In the genomic region with DNA sequence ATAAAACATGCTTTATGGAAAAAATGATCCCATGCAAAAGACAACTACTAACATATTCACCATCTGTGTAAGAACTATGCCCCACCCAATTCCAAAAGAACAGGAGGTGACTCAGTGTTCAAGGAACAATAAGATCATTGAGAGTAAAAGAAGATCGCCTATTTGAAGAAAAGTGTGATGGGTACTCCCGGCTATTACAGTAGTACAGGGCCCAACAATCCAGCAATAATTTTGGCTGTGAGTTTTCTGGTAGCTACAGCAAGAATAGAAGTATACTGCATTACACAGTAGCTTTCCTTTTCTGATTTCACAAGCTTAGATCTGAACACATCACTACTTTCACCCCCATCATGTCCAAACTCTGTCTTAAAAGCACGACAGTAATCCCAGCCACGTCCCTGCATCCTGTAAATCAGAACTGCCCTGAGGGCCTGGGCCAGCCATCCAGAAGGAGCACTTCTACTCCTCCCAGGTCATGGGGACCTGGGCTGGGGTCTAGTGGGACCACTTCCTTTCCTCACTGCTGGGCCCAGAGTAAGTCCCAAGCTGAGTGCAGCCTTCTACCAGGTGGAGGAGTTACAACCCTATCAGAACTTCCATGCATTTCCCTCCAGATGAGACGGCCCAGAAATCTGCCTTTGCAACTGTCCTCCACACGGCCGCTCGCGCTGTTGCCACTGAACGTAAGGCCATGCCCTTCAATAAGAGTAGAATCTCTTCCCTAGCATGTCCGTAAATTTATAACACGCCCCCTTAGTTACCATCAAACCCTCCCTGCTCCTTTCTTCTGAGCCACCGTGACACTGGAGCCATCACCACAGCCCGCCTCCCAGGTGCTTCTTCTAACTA, we compare ENCODE assay signal across 8 cellular contexts. TPM values are rescaled to one million over a fixed set of nuclear protein-coding genes. Genes with fewer than 3 reads are reported as not detected.
DNase-seq lines count a peak whose midpoint lies in the region; ATAC-seq, FAIRE-seq and TF ChIP-seq lines count a peak whose summit lies in the region.

No MANE protein-coding gene starts in this region.

- no peak overlapping the region for H3K56ac ChIP-seq in H1 (replicated peaks; ENCODE audit: insufficient read length, low read depth, low read length)

- H2BK5ac ChIP-seq in H1 (ENCODE audit: low read depth, low read length) = no peak overlapping the region

- no peaks in the 10 kb centered on the region for H3K9me3 ChIP-seq in Peyer's patch
- H3K9me3 ChIP-seq in H1 (ENCODE audit: insufficient read depth in 2 of 2, low read depth in 1 of 2, low read length in 1 of 2) = no peaks in the 10 kb centered on the region
- no peaks in the 10 kb centered on the region for H3K9me3 ChIP-seq in neutrophil

- 84% methylated on average over 14 of the region's 14 CpGs; no CpG with 5 or more reads in 1 of the 2 experiments for WGBS in H1 (ENCODE audit: extremely low coverage in 1 of 2, insufficient coverage in 1 of 2, insufficient read length in 1 of 2, insufficient replicate concordance in 2 of 2, low coverage in 1 of 2, low lambda C conversion rate in 2 of 2, missing lambda C conversion rate in 1 of 2), 2 experiments

- no peak for FAIRE-seq in H1 (lab: Jason Lieb, UNC)

- H3K27me3 ChIP-seq in Peyer's patch (no peaks in the 10 kb centered on the region), H1 (replicated peaks in 1 of 4; ENCODE audit: control insufficient read depth in 3 of 4, extremely low read depth in 1 of 4, insufficient read depth in 3 of 4, low read length in 3 of 4) (no peaks in the 10 kb centered on the region), neutrophil (no peaks in the 10 kb centered on the region)

- peaks cover 10 to 98% of the 10 kb centered on the region in 2 experiments for H3K79me2 ChIP-seq in H1 (ENCODE audit: control insufficient read depth in 1 of 2, insufficient read depth in 2 of 2, low read length in 2 of 2)

- no peak overlapping the region for H3K9ac ChIP-seq in H1 (replicated peaks in 1 of 4; ENCODE audit: extremely low read depth in 1 of 4, low read depth in 3 of 4, low read length in 3 of 4)

- TF ChIP-seq EP300 in H1 (IDR thresholded peaks at IDR 0.05; ENCODE audit: borderline replicate concordance in 1 of 2, low read depth in 2 of 2, low read length in 2 of 2) = no peak

- H2BK15ac ChIP-seq in H1 (ENCODE audit: low read length) = 0 out of 2 replicates have a peak overlapping the region, but pooled peaks have one; percentile 32

- no peak for TF ChIP-seq POLR2A in Peyer's patch (IDR thresholded peaks at IDR 0.05)
- no peak for TF ChIP-seq POLR2A in H1 (IDR thresholded peaks at IDR 0.05; ENCODE audit: control extremely low read depth in 1 of 2, low read depth in 2 of 2, low read length in 2 of 2)

- H3K4me3 ChIP-seq in Peyer's patch (no peak overlapping the region), H1 (ENCODE audit: extremely low read depth in 1 of 4, insufficient read depth in 2 of 4, low read depth in 3 of 4, low read length in 4 of 4) (no peak overlapping the region), neutrophil (ENCODE audit: low read depth in 1 of 2, low read length in 1 of 2) (no peak overlapping the region)

- H2AK5ac ChIP-seq in H1 (ENCODE audit: low read depth, low read length) = no peak overlapping the region

- peaks cover 1% of the 10 kb centered on the region; the same call in 1 of the 2 replicates for H3K79me1 ChIP-seq in H1 (ENCODE audit: low read depth, low read length)

- no peak overlapping the region for H2BK120ac ChIP-seq in H1 (replicated peaks; ENCODE audit: low read depth, low read length)

- no peak for TF ChIP-seq RAD21 in H1 (IDR thresholded peaks at IDR 0.05 in 1 of 2, conservative IDR thresholded peaks at IDR 0.05 in 1 of 2; ENCODE audit: low read depth in 2 of 2, low read length in 2 of 2)

- DNase-seq in GM03348 (ENCODE audit: low spot score) (peak; percentile 68), Peyer's patch (no peak), H1 (ENCODE audit: low read depth in 1 of 2, low spot score in 2 of 2) (peak in 1 of 2 experiments; percentile 44), NCI-H2196 (lab: John Stamatoyannopoulos, UW; ENCODE audit: unreplicated experiment) (no peak)

- POLR2A ChIA-PET in H1 (lab: Charles Lee; ENCODE audit: partially characterized antibody) = no interaction called here

- H4K8ac ChIP-seq in H1 (ENCODE audit: extremely low read depth, insufficient read depth, low read length) = no peak overlapping the region

- CTCF ChIA-PET in H1 (lab: Charles Lee; ENCODE audit: partially characterized antibody) = interaction anchor here (0.7 to 1.7 kb wide), 2 partner anchors 10 to 88 kb away, joined by 3 to 4 read pairs; no protein-coding TSS in a partner anchor

- H2BK20ac ChIP-seq in H1 (ENCODE audit: low read length) = peak overlapping the region; percentile 49; the same call in 1 of the 2 replicates

- peak overlapping the region; percentile 44 to 98 (median 67) for H3K27ac ChIP-seq in Peyer's patch
- no peak overlapping the region for H3K27ac ChIP-seq in H1 (ENCODE audit: low read depth, low read length)
- peak overlapping the region; percentile 50 for H3K27ac ChIP-seq in neutrophil

- no peak overlapping the region for H2AFZ ChIP-seq in H1 (ENCODE audit: low read length)

- no peak overlapping the region for H3K4ac ChIP-seq in H1 (replicated peaks; ENCODE audit: insufficient read length, low read depth, low read length)

- no peak for ATAC-seq in GM21381 (IDR thresholded peaks at IDR 0.05; ENCODE audit: unreplicated experiment)
- no peak for ATAC-seq in HG02840 (IDR thresholded peaks at IDR 0.05; ENCODE audit: low FRiP score, unreplicated experiment)
- ATAC-seq in HG03521 (IDR thresholded peaks at IDR 0.05; ENCODE audit: unreplicated experiment) = no peak

- no peak overlapping the region for H4K5ac ChIP-seq in H1 (ENCODE audit: insufficient read length, low read depth, low read length)

- H3K4me2 ChIP-seq in H1 (ENCODE audit: insufficient read depth in 1 of 2, low read depth in 2 of 2, low read length in 2 of 2) = no peak overlapping the region

- no peaks in the 10 kb centered on the region for H3K36me3 ChIP-seq in Peyer's patch
- no peaks in the 10 kb centered on the region for H3K36me3 ChIP-seq in H1 (ENCODE audit: control insufficient read depth in 2 of 4, insufficient read depth in 4 of 4, low read length in 3 of 4)
- no peaks in the 10 kb centered on the region for H3K36me3 ChIP-seq in neutrophil

- peaks cover 0 to 81% (median 13%) of the 10 kb centered on the region in 4 donors for H3K4me1 ChIP-seq in Peyer's patch
- H3K4me1 ChIP-seq in H1 (replicated peaks in 1 of 4; ENCODE audit: control insufficient read depth in 3 of 4, insufficient read depth in 4 of 4, low read length in 3 of 4) = peaks cover 5 to 10% (median 7%) of the 10 kb centered on the region in 4 experiments
- H3K4me1 ChIP-seq in neutrophil (ENCODE audit: control insufficient read depth in 1 of 2, insufficient read depth in 1 of 2, low read depth in 1 of 2, low read length in 1 of 2) = peaks cover 32 to 36% of the 10 kb centered on the region in 2 experiments

- H3K14ac ChIP-seq in H1 (ENCODE audit: insufficient read length) = no peak overlapping the region

- no peaks in the 10 kb centered on the region for H3K23me2 ChIP-seq in H1 (ENCODE audit: low read depth, low read length)

- no peak overlapping the region for H2BK12ac ChIP-seq in H1 (ENCODE audit: low read depth, low read length)

- no peak overlapping the region for H3K18ac ChIP-seq in H1 (ENCODE audit: extremely low read depth, low read length)

- peaks cover 3 to 5% of the 10 kb centered on the region in 2 experiments for H4K20me1 ChIP-seq in H1 (replicated peaks in 1 of 2; ENCODE audit: control insufficient read depth in 1 of 2, insufficient read depth in 2 of 2, low read length in 2 of 2)

- no peak overlapping the region for H3K23ac ChIP-seq in H1 (ENCODE audit: insufficient read length)

- TF ChIP-seq CTCF in Peyer's patch (IDR thresholded peaks at IDR 0.05) (no peak), H1 (IDR thresholded peaks at IDR 0.05; ENCODE audit: control extremely low read depth in 1 of 3, insufficient read depth in 1 of 3, low read depth in 1 of 3, low read length in 3 of 3) (no peak), neutrophil (IDR thresholded peaks at IDR 0.05) (no peak)

- no peak overlapping the region for H4K91ac ChIP-seq in H1 (replicated peaks; ENCODE audit: insufficient read length, low read length)

TF ChIP-seq in H1, 55 proteins besides CTCF, POLR2A, EP300 and RAD21 (continues in another document):
- TF ChIP-seq BRCA1 (IDR thresholded peaks at IDR 0.05; ENCODE audit: low read depth, low read length) = no peak
- no peak for TF ChIP-seq TBP (IDR thresholded peaks at IDR 0.05; ENCODE audit: low read depth, low read length)
- TF ChIP-seq FOSL1 (IDR thresholded peaks at IDR 0.05; ENCODE audit: insufficient read depth, low read depth, low read length) = no peak
- no peak for TF ChIP-seq SIX5 (IDR thresholded peaks at IDR 0.05; ENCODE audit: low read depth, low read length)
- TF ChIP-seq JUN (IDR thresholded peaks at IDR 0.05; ENCODE audit: low read depth, low read length) = no peak
- no peak for TF ChIP-seq HDAC2 (IDR thresholded peaks at IDR 0.05; ENCODE audit: borderline replicate concordance in 1 of 2, low read depth in 2 of 2, low read length in 2 of 2)
- no peak for TF ChIP-seq SIN3A (conservative IDR thresholded peaks at IDR 0.05 in 1 of 2, IDR thresholded peaks at IDR 0.05 in 1 of 2; ENCODE audit: low read depth in 1 of 2, low read length in 2 of 2)
- no peak for TF ChIP-seq CBX5 (IDR thresholded peaks at IDR 0.05; ENCODE audit: low read depth, low read length)

RNA-seq across cellular contexts. Expression of gene ESYT2, which starts 7.9 kb away (rescaled TPM):
- 100 to 1,000 TPM in 1 of 4 donors, 10 to 100 TPM in 3; 53.6 to 137 (median 71.0) TPM for total RNA-seq in Peyer's patch
- total RNA-seq in H1 (2021; fragmentation: NEBNext Ultra II Directional; extraction: Animal tissue kit (Norgen Biotek cat#: 25700)) = 36.5 and 37.5 TPM in 2 replicates
- polyA plus RNA-seq in H1 (2011; rRNA removed) = 19.3 and 27.0 TPM in 2 replicates
- 27.8 TPM for polyA plus RNA-seq in H1 (2011; cell fraction: cytosol; rRNA removed)
- 39.1 TPM for polyA plus RNA-seq in H1 (2011; cell fraction: nucleus; rRNA removed)
- polyA plus RNA-seq in H1 (2012, experiment 1 of 2) = 26.5 to 35.1 TPM (median 27.7 TPM) in 4 replicates
- 6.7 TPM for polyA plus RNA-seq in H1 (2012, experiment 2 of 2)
- polyA plus RNA-seq in H1 (2013, experiment 1 of 2) = 28.8 TPM
- polyA plus RNA-seq in H1 (2013, experiment 2 of 2) = 31.5 TPM
- polyA minus RNA-seq in H1 (2011; rRNA and poly(A)+ RNA removed) = 42.9 and 63.2 TPM in 2 replicates
- 34.9 TPM for polyA minus RNA-seq in H1 (2011; cell fraction: cytosol; rRNA and poly(A)+ RNA removed)
- 36.6 TPM for polyA minus RNA-seq in H1 (2011; cell fraction: nucleus; rRNA and poly(A)+ RNA removed)

RNA-seq across cellular contexts. Expression of gene DYNC2I1, which starts 35.0 kb away (rescaled TPM):
- 100 to 1,000 TPM in 1 of 4 donors, 10 to 100 TPM in 3; 22.9 to 107 (median 65.3) TPM for total RNA-seq in Peyer's patch
- total RNA-seq in H1 (2021; fragmentation: NEBNext Ultra II Directional; extraction: Animal tissue kit (Norgen Biotek cat#: 25700)) = 13.1 and 15.9 TPM in 2 replicates
- 28.6 and 29.2 TPM in 2 replicates for polyA plus RNA-seq in H1 (2011; rRNA removed)
- 27.6 TPM for polyA plus RNA-seq in H1 (2011; cell fraction: cytosol; rRNA removed)
- 64.2 TPM for polyA plus RNA-seq in H1 (2011; cell fraction: nucleus; rRNA removed)
- polyA plus RNA-seq in H1 (2012, experiment 1 of 2) = 15.2 to 20.9 TPM (median 17.5 TPM) in 4 replicates
- polyA plus RNA-seq in H1 (2012, experiment 2 of 2) = 1.8 TPM
- polyA plus RNA-seq in H1 (2013, experiment 1 of 2) = 12.5 TPM
- polyA plus RNA-seq in H1 (2013, experiment 2 of 2) = 9.2 TPM
- 11.8 and 15.3 TPM in 2 replicates for polyA minus RNA-seq in H1 (2011; rRNA and poly(A)+ RNA removed)
- 10.3 TPM for polyA minus RNA-seq in H1 (2011; cell fraction: cytosol; rRNA and poly(A)+ RNA removed)
- polyA minus RNA-seq in H1 (2011; cell fraction: nucleus; rRNA and poly(A)+ RNA removed) = 18.0 TPM
